In the genomic region with DNA sequence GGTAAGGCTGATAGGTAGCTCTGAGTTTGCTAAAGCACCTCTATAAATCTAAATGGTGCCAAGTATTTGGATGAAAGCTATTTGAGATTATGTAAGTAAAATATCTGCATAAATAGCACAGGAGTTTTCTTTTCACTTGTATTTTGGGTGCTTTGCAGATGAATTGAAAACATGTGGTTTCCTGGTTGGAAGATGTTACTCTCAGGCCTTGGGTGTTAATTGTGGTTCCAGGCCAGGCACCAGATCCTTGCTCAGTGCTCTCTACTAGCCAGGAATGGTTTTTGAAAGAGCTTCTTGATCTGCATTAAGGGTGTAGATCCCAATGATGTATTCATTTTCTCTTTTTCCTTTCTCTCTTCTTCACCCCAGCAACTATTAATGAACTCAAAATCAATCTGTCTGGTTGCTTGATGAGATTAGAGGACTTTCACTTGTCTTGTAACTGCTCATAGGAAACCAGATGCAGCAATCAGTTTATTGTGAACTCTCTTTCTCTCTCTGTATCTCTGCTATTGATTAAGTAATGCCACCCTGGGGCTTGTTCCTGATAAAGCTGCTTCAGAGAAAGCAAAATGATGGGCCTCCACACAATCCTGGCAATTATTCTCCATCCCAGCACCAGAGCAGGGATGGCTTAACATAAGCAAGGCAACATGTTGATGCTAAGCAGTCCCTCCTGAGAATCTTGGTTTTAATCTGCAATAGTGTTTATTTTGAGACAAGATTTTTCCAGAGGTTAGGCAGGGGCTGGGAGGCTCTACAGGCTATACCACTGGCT, we compare ENCODE assay signal across 19 cellular contexts.
"Had no signal": no experiment of that assay in that cellular context is flagged by ENCODE, and none has a peak within 500 bp of the region (broad histone marks: within the 10 kb centered on the region; RNA-seq: fewer than 3 reads in every experiment).

No MANE protein-coding gene starts in this region.

- H3K4me1 ChIP-seq: breast epithelium, colonic mucosa, heart right ventricle, pancreas, psoas muscle, right atrium auricular region, spleen had no signal

- FAIRE-seq: pancreas, TTC549 had no signal

- DNase-seq: activated CD8-positive, alpha-beta memory T cell treated with anti-CD3 and anti-CD28 coated beads for 24 hours; activated CD8-positive, alpha-beta memory T cell treated with anti-CD3 and anti-CD28 coated beads, Interleukin-2, amount 50 U/mL, for 4 hours; activated naive CD4-positive, alpha-beta T cell treated with Interleukin-2 at 50 U/mL for 16 hours; activated naive CD8-positive, alpha-beta T cell treated with anti-CD3 and anti-CD28 coated beads, Interleukin-2, amount 10 ng/mL, durations not matched to agents 7 days and 5 days; activated T-cell treated with anti-CD3 and anti-CD28 coated beads, Interleukin-2, amount 50 U/mL, for 4 hours; amniotic stem cell; colonic mucosa; heart right ventricle; left ventricle myocardium superior; mammary epithelial cell; pancreas; psoas muscle; spleen; stimulated activated CD4-positive, alpha-beta T cell treated with anti-CD3 and anti-CD28 coated beads, Interleukin-4, amount 100 ng/mL, for 24 hours; stimulated activated naive CD8-positive, alpha-beta T cell treated with anti-CD3 and anti-CD28 coated beads, Interleukin-15, Interleukin-2, amounts not matched to agents 100 U/mL and 50 U/mL, for 24 hours; T-cell had no signal

- H3K27me3 ChIP-seq: colonic mucosa, pancreas, right atrium auricular region, spleen had no signal

- H3K27ac ChIP-seq: breast epithelium, colonic mucosa, heart right ventricle, pancreas, psoas muscle, right atrium auricular region, spleen had no signal

- H3K4me3 ChIP-seq: breast epithelium, colonic mucosa, heart right ventricle, pancreas, psoas muscle, right atrium auricular region, spleen had no signal

- H3K36me3 ChIP-seq: breast epithelium, colonic mucosa, heart right ventricle, pancreas, right atrium auricular region, spleen had no signal

- H3K9me3 ChIP-seq: colonic mucosa, pancreas, psoas muscle had no signal
